In the genomic region with DNA sequence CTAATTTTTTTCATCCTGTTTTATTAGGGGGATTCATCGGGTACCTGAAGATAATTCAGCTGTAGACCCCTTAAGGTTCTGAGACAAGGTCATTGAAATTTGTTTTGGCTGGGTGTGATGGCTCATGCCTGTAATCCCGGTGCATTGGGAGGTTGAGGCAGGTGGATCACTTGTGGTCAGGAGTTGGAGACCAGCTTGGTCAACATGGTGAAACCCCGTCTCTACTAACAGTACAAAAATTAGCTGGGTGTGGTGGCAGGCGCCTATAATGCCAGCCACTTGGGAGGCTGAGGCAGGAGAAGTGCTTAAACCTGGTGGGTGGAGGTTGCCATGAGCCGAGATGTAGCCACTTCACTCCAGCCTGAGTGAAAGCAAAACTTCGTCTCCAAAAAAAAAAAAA, we compare ENCODE assay signal across 16 cellular contexts. TPM values are rescaled to one million over a fixed set of nuclear protein-coding genes. Genes with fewer than 3 reads are reported as not detected.
DNase-seq lines count a peak whose midpoint lies in the region; TF ChIP-seq lines count a peak whose summit lies in the region.
"Had no signal": no experiment of that assay in that cellular context is flagged by ENCODE, and none has a peak within 500 bp of the region (broad histone marks: within the 10 kb centered on the region; RNA-seq: fewer than 3 reads in every experiment).

No MANE protein-coding gene starts in this region.

- CTCF ChIA-PET in GM10248 (lab: Yijun Ruan, JAX) = no interaction called here

- peak overlapping the region; percentile 20 for H3K27ac Mint-ChIP-seq in T-helper 2 cell treated with Interferon-gamma antibody and Interleukin-4, amounts not matched to agents 5 μg/mL and 100 μg/mL, for 36 hours
- H3K27ac Mint-ChIP-seq in chondrocyte (ENCODE audit: unreplicated experiment) = no peak overlapping the region

- no peaks in the 10 kb centered on the region for H3K27me3 Mint-ChIP-seq in T-helper 2 cell treated with Interferon-gamma antibody and Interleukin-4, amounts not matched to agents 5 μg/mL and 100 μg/mL, for 36 hours (ENCODE audit: low read depth)
- no peaks in the 10 kb centered on the region for H3K27me3 Mint-ChIP-seq in chondrocyte (ENCODE audit: low read depth)
- H3K27me3 Mint-ChIP-seq: brain had no signal

- no peak overlapping the region for H3K9ac ChIP-seq in rectal smooth muscle tissue (ENCODE audit: low read length)

- H3K27ac ChIP-seq in rectal smooth muscle tissue (ENCODE audit: low read depth, low read length) = peak overlapping the region; percentile 33
- H3K27ac ChIP-seq: right atrium auricular region, suprapubic skin had no signal

- POLR2A ChIA-PET in GM10248 (lab: Yijun Ruan, JAX) = interaction anchor here (7.7 kb wide), 1 partner anchor 7 kb away, joined by 108 read pairs; no protein-coding TSS in a partner anchor

- H3K4me1 Mint-ChIP-seq in T-helper 2 cell treated with Interferon-gamma antibody and Interleukin-4, amounts not matched to agents 5 μg/mL and 100 μg/mL, for 36 hours (ENCODE audit: low read depth) = peaks cover 48% of the 10 kb centered on the region
- H3K4me1 Mint-ChIP-seq in chondrocyte (ENCODE audit: low read depth) = peaks cover 70% of the 10 kb centered on the region

- H3K36me3 Mint-ChIP-seq in T-helper 2 cell treated with Interferon-gamma antibody and Interleukin-4, amounts not matched to agents 5 μg/mL and 100 μg/mL, for 36 hours (ENCODE audit: low read depth) = peaks cover 88% of the 10 kb centered on the region
- H3K36me3 Mint-ChIP-seq in chondrocyte (ENCODE audit: low read depth) = peaks cover 52% of the 10 kb centered on the region

- H3K4me3 Mint-ChIP-seq in T-helper 2 cell treated with Interferon-gamma antibody and Interleukin-4, amounts not matched to agents 5 μg/mL and 100 μg/mL, for 36 hours = no peak overlapping the region
- H3K4me3 Mint-ChIP-seq in chondrocyte (ENCODE audit: unreplicated experiment) = no peak overlapping the region

- peaks cover 33% of the 10 kb centered on the region for H3K4me1 ChIP-seq in rectal smooth muscle tissue (ENCODE audit: control insufficient read depth, insufficient read depth, low read length)

- peaks cover 46% of the 10 kb centered on the region for H3K36me3 ChIP-seq in rectal smooth muscle tissue (ENCODE audit: control insufficient read depth, insufficient read depth, low read length)

- TF ChIP-seq CTCF in chondrocyte (IDR thresholded peaks at IDR 0.05) = no peak
- no peak for TF ChIP-seq CTCF in GM10248 (IDR thresholded peaks at IDR 0.05; ENCODE audit: control extremely low read depth, extremely low read depth, low read depth, missing control alignments)

- DNase-seq in T-helper 2 cell treated with Interferon-gamma antibody and Interleukin-4, amounts not matched to agents 5 μg/mL and 100 μg/mL, for 36 hours (ENCODE audit: low spot score) = no peak
- no peak for DNase-seq in T-helper 2 cell
- DNase-seq in NAMALWA (ENCODE audit: low spot score) = peak; percentile 38
- peak; percentile 18 for DNase-seq in chondrocyte (ENCODE audit: low spot score)
- no peak for DNase-seq in stimulated activated CD4-positive, alpha-beta T cell treated with anti-CD3 and anti-CD28 coated beads, Interleukin-2, amount 100 ng/mL, for 48 hours
- DNase-seq in stimulated activated naive CD4-positive, alpha-beta T cell treated with Interleukin-2 at 50 U/mL for 16 hours (lab: John Stamatoyannopoulos, UW) = no peak
- DNase-seq in GM10248 (ENCODE audit: extremely low spot score) = no peak
- DNase-seq: 8988T, kidney glomerular epithelial cell, NCI-H1417, NCI-H510A had no signal

- no peaks in the 10 kb centered on the region for H3K9me3 Mint-ChIP-seq in T-helper 2 cell treated with Interferon-gamma antibody and Interleukin-4, amounts not matched to agents 5 μg/mL and 100 μg/mL, for 36 hours
- no peaks in the 10 kb centered on the region for H3K9me3 Mint-ChIP-seq in chondrocyte (ENCODE audit: low read depth)

- H3K27me3 ChIP-seq in rectal smooth muscle tissue (ENCODE audit: control insufficient read depth, insufficient read depth, low read length) = no peaks in the 10 kb centered on the region
- H3K27me3 ChIP-seq: Peyer's patch, right atrium auricular region, suprapubic skin had no signal

- H3K4me3 ChIP-seq in rectal smooth muscle tissue (ENCODE audit: low read length) = no peak overlapping the region
- H3K4me3 ChIP-seq: Peyer's patch, right atrium auricular region, suprapubic skin had no signal

RNA-seq across cellular contexts. Expression of gene SRSF3, which starts 10.9 kb away (rescaled TPM):
- total RNA-seq in chondrocyte = 180 to 233 TPM (median 191 TPM) in 3 replicates

RNA-seq across cellular contexts. Expression of gene STK38, which starts 57.8 kb away (rescaled TPM):
- 60.4 to 65.1 TPM (median 63.2 TPM) in 3 replicates for total RNA-seq in chondrocyte

Comparison
In these comparisons a context has a peak if more than half of its experiments do, and no peak if none do; other contexts are left out.
1. DNase-seq: peak in NAMALWA (single experiment) and chondrocyte (single experiment); none in T-helper 2 cell treated with Interferon-gamma antibody and Interleukin-4, amounts not matched to agents 5 μg/mL and 100 μg/mL, for 36 hours (single experiment), T-helper 2 cell (0 of 5), stimulated activated CD4-positive, alpha-beta T cell treated with anti-CD3 and anti-CD28 coated beads, Interleukin-2, amount 100 ng/mL, for 48 hours (0 of 2), stimulated activated naive CD4-positive, alpha-beta T cell treated with Interleukin-2 at 50 U/mL for 16 hours (single experiment) and GM10248 (single experiment).